ENCODE assay signal across 9 cellular contexts in the genomic region with DNA sequence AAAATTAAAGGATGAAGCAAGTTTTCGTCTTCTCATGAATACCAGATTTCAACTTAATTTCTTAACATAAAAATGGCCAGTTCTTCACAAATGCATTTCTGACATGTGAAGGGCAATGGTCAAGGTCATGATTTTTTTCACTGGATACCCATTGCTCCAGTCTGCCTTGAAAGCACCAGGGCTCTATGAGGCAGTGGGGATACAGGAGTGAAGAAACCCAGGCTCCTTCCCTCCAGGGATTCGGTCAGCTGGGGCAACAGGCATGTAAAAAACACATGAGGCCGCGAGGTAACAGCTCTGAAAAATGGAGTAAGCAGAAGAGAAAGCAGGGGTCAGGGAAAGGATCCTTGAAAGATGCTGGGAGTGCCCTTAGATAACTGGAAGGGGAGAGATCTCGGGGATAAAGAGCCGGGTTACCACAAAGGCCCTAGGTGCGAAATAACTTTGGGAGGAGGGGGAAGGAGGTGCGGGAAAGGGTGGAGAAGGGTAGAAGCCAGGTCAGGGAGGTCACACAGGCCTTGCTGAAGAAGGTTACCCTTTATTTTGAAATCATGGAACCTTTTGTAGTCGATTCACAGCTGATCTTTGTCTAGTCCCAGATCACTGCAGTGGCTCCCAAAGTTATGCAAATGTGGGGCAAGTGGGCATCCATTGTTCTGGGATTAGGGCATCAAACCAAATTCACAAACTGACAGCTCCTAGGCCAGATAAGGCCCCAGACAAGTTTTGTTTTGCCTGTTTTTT. TPM values are rescaled to one million over a fixed set of nuclear protein-coding genes. Genes with fewer than 3 reads are reported as not detected.
DNase-seq lines count a peak whose midpoint lies in the region; ATAC-seq and FAIRE-seq lines count a peak whose summit lies in the region.
"Had no signal": no experiment of that assay in that cellular context is flagged by ENCODE, and none has a peak within 500 bp of the region (broad histone marks: within the 10 kb centered on the region; RNA-seq: fewer than 3 reads in every experiment).

No MANE protein-coding gene starts in this region.

- H3K27me3 ChIP-seq in HAP-1 (ENCODE audit: low read depth) (no peaks in the 10 kb centered on the region), iPS-20b (ENCODE audit: insufficient read depth, low read length) (peaks cover 58% of the 10 kb centered on the region), skeletal muscle satellite cell (ENCODE audit: control insufficient read depth, insufficient read depth, low read length) (no peaks in the 10 kb centered on the region)

- H3K4me3 Mint-ChIP-seq in activated T-helper 1 cell treated with anti-CD3 and anti-CD28 coated beads, Interleukin-12 subunit alpha, Interleukin-12 subunit beta, Interleukin-2, Interleukin-4 antibody, amounts not matched to agents 30 ng/mL and 10 ng/mL and 1 ng/mL, durations not matched to agents 14 hours and 24 hours and 36 hours = peak overlapping the region; percentile 87

- DNase-seq in HAP-1 (ENCODE audit: low spot score in 2 of 2) (peak; percentile 76 to 83), MV-4-11 (lab: John Stamatoyannopoulos, UW) (no peak), KBM-7 (no peak), urothelium cell line (ENCODE audit: low spot score) (no peak)
- no peak for DNase-seq in activated T-helper 1 cell treated with anti-CD3 and anti-CD28 coated beads, Interleukin-12 subunit alpha, Interleukin-12 subunit beta, Interleukin-2, Interleukin-4 antibody, amounts not matched to agents 30 ng/mL and 10 ng/mL and 1 ng/mL, durations not matched to agents 14 hours and 24 hours and 36 hours (ENCODE audit: low spot score)

- no peak for ATAC-seq in HG02870 (IDR thresholded peaks at IDR 0.05; ENCODE audit: unreplicated experiment)

- H3K4me3 ChIP-seq in HAP-1 = no peak overlapping the region; the same call in 1 of the 2 replicates
- H3K4me3 ChIP-seq in iPS-20b (ENCODE audit: low read length) = peak overlapping the region; percentile 87
- H3K4me3 ChIP-seq in skeletal muscle satellite cell (ENCODE audit: low read length) = peak overlapping the region; percentile 82

- peaks cover 26% of the 10 kb centered on the region for H3K4me1 ChIP-seq in HAP-1
- peaks cover 27% of the 10 kb centered on the region for H3K4me1 ChIP-seq in iPS-20b (ENCODE audit: insufficient read depth, low read length)
- H3K4me1 ChIP-seq in skeletal muscle satellite cell (ENCODE audit: control insufficient read depth, insufficient read depth, low read length) = peaks cover 16% of the 10 kb centered on the region

- no peak overlapping the region for H3K9ac ChIP-seq in iPS-20b (ENCODE audit: low read depth, low read length)
- peak overlapping the region; percentile 91 for H3K9ac ChIP-seq in skeletal muscle satellite cell (ENCODE audit: low read depth, low read length)

- FAIRE-seq in urothelium cell line (lab: Jason Lieb, UNC) = no peak

- H3K4me1 Mint-ChIP-seq in activated T-helper 1 cell treated with anti-CD3 and anti-CD28 coated beads, Interleukin-12 subunit alpha, Interleukin-12 subunit beta, Interleukin-2, Interleukin-4 antibody, amounts not matched to agents 30 ng/mL and 10 ng/mL and 1 ng/mL, durations not matched to agents 14 hours and 24 hours and 36 hours (ENCODE audit: low read depth) = peaks cover 27% of the 10 kb centered on the region

- H3K36me3 ChIP-seq in HAP-1 (replicated peaks) = no peaks in the 10 kb centered on the region
- no peaks in the 10 kb centered on the region for H3K36me3 ChIP-seq in iPS-20b (ENCODE audit: insufficient read depth, low read depth, low read length)
- H3K36me3 ChIP-seq in skeletal muscle satellite cell (ENCODE audit: insufficient read depth, low read length) = no peaks in the 10 kb centered on the region

- H3K27ac Mint-ChIP-seq in activated T-helper 1 cell treated with anti-CD3 and anti-CD28 coated beads, Interleukin-12 subunit alpha, Interleukin-12 subunit beta, Interleukin-2, Interleukin-4 antibody, amounts not matched to agents 30 ng/mL and 10 ng/mL and 1 ng/mL, durations not matched to agents 14 hours and 24 hours and 36 hours = no peak overlapping the region
- H3K27ac Mint-ChIP-seq: activated naive CD4-positive, alpha-beta T cell treated with anti-CD3 and anti-CD28 coated beads, Interleukin-2, amount 50 U/mL, for 72 hours had no signal

- H3K9me3 ChIP-seq in HAP-1 (no peaks in the 10 kb centered on the region), iPS-20b (ENCODE audit: insufficient read depth, low read depth, low read length) (no peaks in the 10 kb centered on the region), skeletal muscle satellite cell (replicated peaks; ENCODE audit: low read length) (no peaks in the 10 kb centered on the region)

- in situ Hi-C loops in HAP-1 (cut with MboI; ENCODE audit: low sequenced_read_pairs) = no loop called here
- in situ Hi-C loops in KBM-7 (cut with MboI; ENCODE audit: low pct_unique_long_range_greater_than_20kb, low sequenced_read_pairs) = no loop called here

- intact Hi-C loops in activated T-helper 1 cell treated with anti-CD3 and anti-CD28 coated beads, Interleukin-12 subunit alpha, Interleukin-12 subunit beta, Interleukin-2, Interleukin-4 antibody, amounts not matched to agents 30 ng/mL and 10 ng/mL and 1 ng/mL, durations not matched to agents 14 hours and 24 hours and 36 hours (cut with micrococcal nuclease) = loop anchor here (1.0 to 10.0 kb wide), 8 partner anchors 20 to 1960 kb away; a partner anchor contains a TSS

- H3K4me2 ChIP-seq in skeletal muscle satellite cell (ENCODE audit: low read length) = peak overlapping the region; percentile 88

- peaks cover 49% of the 10 kb centered on the region for H3K27me3 Mint-ChIP-seq in activated T-helper 1 cell treated with anti-CD3 and anti-CD28 coated beads, Interleukin-12 subunit alpha, Interleukin-12 subunit beta, Interleukin-2, Interleukin-4 antibody, amounts not matched to agents 30 ng/mL and 10 ng/mL and 1 ng/mL, durations not matched to agents 14 hours and 24 hours and 36 hours (ENCODE audit: insufficient read depth)

- H3K27ac ChIP-seq in iPS-20b (ENCODE audit: low read length) = no peak overlapping the region

- peaks cover under 1% of the 10 kb centered on the region for H3K9me3 Mint-ChIP-seq in activated T-helper 1 cell treated with anti-CD3 and anti-CD28 coated beads, Interleukin-12 subunit alpha, Interleukin-12 subunit beta, Interleukin-2, Interleukin-4 antibody, amounts not matched to agents 30 ng/mL and 10 ng/mL and 1 ng/mL, durations not matched to agents 14 hours and 24 hours and 36 hours
- H3K9me3 Mint-ChIP-seq: activated naive CD4-positive, alpha-beta T cell treated with anti-CD3 and anti-CD28 coated beads, Interleukin-2, amount 50 U/mL, for 72 hours had no signal

- peaks cover 2% of the 10 kb centered on the region for H3K36me3 Mint-ChIP-seq in activated T-helper 1 cell treated with anti-CD3 and anti-CD28 coated beads, Interleukin-12 subunit alpha, Interleukin-12 subunit beta, Interleukin-2, Interleukin-4 antibody, amounts not matched to agents 30 ng/mL and 10 ng/mL and 1 ng/mL, durations not matched to agents 14 hours and 24 hours and 36 hours (ENCODE audit: low read depth)
- H3K36me3 Mint-ChIP-seq: activated naive CD4-positive, alpha-beta T cell treated with anti-CD3 and anti-CD28 coated beads, Interleukin-2, amount 50 U/mL, for 72 hours had no signal

RNA-seq across cellular contexts. Expression of a gene that starts 5.2 kb away (rescaled TPM):
- total RNA-seq in activated T-helper 1 cell treated with anti-CD3 and anti-CD28 coated beads, Interleukin-12 subunit alpha, Interleukin-12 subunit beta, Interleukin-2, Interleukin-4 antibody, amounts not matched to agents 30 ng/mL and 10 ng/mL and 1 ng/mL, durations not matched to agents 14 hours and 24 hours and 36 hours = 8.5 and 9.4 TPM in 2 replicates
- total RNA-seq in skeletal muscle satellite cell (2012; rRNA removed) = 21.5 and 36.9 TPM in 2 replicates

Comparison
In these comparisons a context has a peak if more than half of its experiments do, and no peak if none do; other contexts are left out.
1. DNase-seq: peak in HAP-1 (2 of 2); none in activated T-helper 1 cell treated with anti-CD3 and anti-CD28 coated beads, Interleukin-12 subunit alpha, Interleukin-12 subunit beta, Interleukin-2, Interleukin-4 antibody, amounts not matched to agents 30 ng/mL and 10 ng/mL and 1 ng/mL, durations not matched to agents 14 hours and 24 hours and 36 hours (single experiment), MV-4-11 (single experiment), KBM-7 (single experiment) and urothelium cell line (single experiment).